ENCODE assay signal across 15 cellular contexts in the genomic region with DNA sequence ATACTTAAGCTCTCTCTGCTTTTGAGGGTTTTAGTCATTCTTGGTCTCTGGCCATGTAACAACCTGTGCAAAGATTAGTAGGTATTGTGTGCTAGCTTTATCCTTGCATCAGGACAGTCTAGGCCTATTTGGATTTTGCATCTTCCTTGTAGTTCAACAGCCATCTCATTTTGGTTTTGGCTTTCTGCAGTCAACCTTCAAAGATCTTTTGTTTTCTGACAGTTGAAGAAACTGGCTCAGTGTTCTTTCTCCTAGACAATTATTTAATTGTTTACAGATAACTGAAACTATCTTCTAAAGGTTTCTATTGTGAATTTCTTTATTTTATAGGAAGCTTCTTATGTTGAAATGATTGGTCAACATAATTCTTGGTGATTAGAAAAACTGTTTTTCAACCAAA.
A peak's percentile ranks its signal among the peaks of the same experiment; 100 is the strongest.
DNase-seq lines count a peak whose midpoint lies in the region; ATAC-seq lines count a peak whose summit lies in the region.
"Had no signal": no experiment of that assay in that cellular context is flagged by ENCODE, and none has a peak within 500 bp of the region (broad histone marks: within the 10 kb centered on the region; RNA-seq: fewer than 3 reads in every experiment).

No MANE protein-coding gene starts in this region.

- peak overlapping the region; percentile 56 for H3K27ac ChIP-seq in substantia nigra (ENCODE audit: low read depth, low read length, poor library complexity, severe bottlenecking)

- DNase-seq in SK-MEL-5 (ENCODE audit: low read depth, low spot score) (peak; percentile 77), foreskin melanocyte (peak; percentile 48), medulla oblongata (ENCODE audit: extremely low spot score) (peak; percentile 68), substantia nigra (lab: John Stamatoyannopoulos, UW) (peak in 1 of 49 donors; percentile 9), SW 1271 (lab: John Stamatoyannopoulos, UW) (no peak), glomerular visceral epithelial cell (ENCODE audit: extremely low spot score) (no peak)
- DNase-seq: ACHN; C1 segment of cervical spinal cord; CD4-positive, alpha-beta T cell; DMS79; EL; GOT3; H9 had no signal

- in situ Hi-C loops in SK-MEL-5 (cut with HindIII; ENCODE audit: low pct_unique_long_range_greater_than_20kb, low sequenced_read_pairs) = no loop called here

- no peak for ATAC-seq in HG02623 (IDR thresholded peaks at IDR 0.05; ENCODE audit: unreplicated experiment)
- ATAC-seq: HepG2 had no signal

Comparison
In these comparisons a context has a peak if more than half of its experiments do, and no peak if none do; other contexts are left out.
1. DNase-seq: peak in SK-MEL-5 (single experiment), foreskin melanocyte (single experiment) and medulla oblongata (single experiment); none in SW 1271 (0 of 2) and glomerular visceral epithelial cell (single experiment).